In the genomic region with DNA sequence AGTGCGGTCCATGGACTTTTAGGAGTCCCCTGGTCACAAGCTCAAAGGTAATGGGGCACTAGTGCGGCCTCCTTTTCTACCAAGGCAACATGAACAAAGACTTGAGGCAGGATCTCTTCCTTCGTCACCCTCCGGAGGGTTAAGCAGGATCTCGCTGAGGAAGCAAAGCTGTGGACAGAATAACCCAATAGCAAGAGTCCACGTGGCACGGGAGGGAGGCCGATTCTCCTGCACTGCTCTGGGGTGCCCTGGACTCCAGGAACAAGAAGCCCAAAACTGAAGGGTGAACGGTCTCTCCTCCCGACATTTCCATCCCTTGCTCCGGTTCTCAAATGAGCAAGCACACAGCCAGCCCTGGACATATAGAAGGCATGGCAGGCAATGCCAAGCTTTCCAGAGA, we compare ENCODE assay signal across 9 cellular contexts. TPM values are rescaled to one million over a fixed set of nuclear protein-coding genes. Genes with fewer than 3 reads are reported as not detected.
DNase-seq lines count a peak whose midpoint lies in the region; ATAC-seq and TF ChIP-seq lines count a peak whose summit lies in the region.
"Had no signal": no experiment of that assay in that cellular context is flagged by ENCODE, and none has a peak within 500 bp of the region (broad histone marks: within the 10 kb centered on the region; RNA-seq: fewer than 3 reads in every experiment).

No MANE protein-coding gene starts in this region.

- peaks cover 26 to 57% of the 10 kb centered on the region in 2 donors for H3K36me3 Mint-ChIP-seq in CD4-positive, alpha-beta memory T cell
- peaks cover 36% of the 10 kb centered on the region for H3K36me3 Mint-ChIP-seq in activated CD4-positive, alpha-beta memory T cell treated with anti-CD3 and anti-CD28 coated beads for 36 hours

- no peak overlapping the region for H4K8ac ChIP-seq in trophoblast cell (ENCODE audit: low read depth, low read length)

- H2BK120ac ChIP-seq in trophoblast cell (ENCODE audit: insufficient read depth, low read length, poor library complexity), result no peak overlapping the region

- no peak for TF ChIP-seq CTCF in gastroesophageal sphincter (IDR thresholded peaks at IDR 0.05)

- H3K4me3 Mint-ChIP-seq in CD4-positive, alpha-beta memory T cell, result peak overlapping the region; percentile 18 to 93 (median 86)
- H3K4me3 Mint-ChIP-seq in activated CD4-positive, alpha-beta memory T cell treated with anti-CD3 and anti-CD28 coated beads for 36 hours, result peak overlapping the region; percentile 17

- no peak for ATAC-seq in gastroesophageal sphincter
- ATAC-seq in HG03159 (IDR thresholded peaks at IDR 0.05; ENCODE audit: unreplicated experiment), result no peak
- ATAC-seq in GM18909 (IDR thresholded peaks at IDR 0.05; ENCODE audit: poor library complexity, unreplicated experiment), result no peak

- 0 to 33% methylated on average over 1 to 2 of the region's 11 CpGs for WGBS in gastroesophageal sphincter (ENCODE audit: low coverage in 1 of 2), 2 donors
- no CpG with 5 or more reads among the region's 11 CpGs for WGBS in trophoblast cell (ENCODE audit: extremely low coverage, insufficient coverage, insufficient read length)

- H3K36me3 ChIP-seq in CD4-positive, alpha-beta memory T cell (ENCODE audit: insufficient read depth, low read length), result peaks cover 9% of the 10 kb centered on the region
- no peaks in the 10 kb centered on the region for H3K36me3 ChIP-seq in gastroesophageal sphincter
- H3K36me3 ChIP-seq in trophoblast cell (ENCODE audit: control insufficient read depth in 1 of 2, insufficient read depth in 2 of 2, low read length in 2 of 2), result peaks cover 5 to 24% of the 10 kb centered on the region in 2 experiments

- no peaks in the 10 kb centered on the region for H3K9me3 ChIP-seq in CD4-positive, alpha-beta memory T cell (ENCODE audit: control insufficient read depth in 1 of 2, low read length in 2 of 2)
- H3K9me3 ChIP-seq in gastroesophageal sphincter, result no peaks in the 10 kb centered on the region
- H3K9me3 ChIP-seq in trophoblast cell (ENCODE audit: insufficient read depth, low read depth, low read length), result peaks cover 2% of the 10 kb centered on the region

- H2AFZ ChIP-seq in trophoblast cell (ENCODE audit: insufficient read depth, low read length, poor library complexity), result no peak overlapping the region

- peaks cover 67% of the 10 kb centered on the region for H3K79me2 ChIP-seq in trophoblast cell (ENCODE audit: control insufficient read depth, insufficient read depth, low read length, poor library complexity)

- TF ChIP-seq POLR2A in gastroesophageal sphincter (IDR thresholded peaks at IDR 0.05), result no peak

- no peak overlapping the region for H2AK5ac ChIP-seq in trophoblast cell (ENCODE audit: low read length)

- no peaks in the 10 kb centered on the region for H3K27me3 ChIP-seq in CD4-positive, alpha-beta memory T cell (ENCODE audit: insufficient read depth, low read length)
- no peaks in the 10 kb centered on the region for H3K27me3 ChIP-seq in gastroesophageal sphincter
- no peaks in the 10 kb centered on the region for H3K27me3 ChIP-seq in trophoblast cell (ENCODE audit: insufficient read depth, low read length)

- peak overlapping the region; percentile 92 to 100 (median 97) for H3K27ac Mint-ChIP-seq in CD4-positive, alpha-beta memory T cell
- H3K27ac Mint-ChIP-seq in activated CD4-positive, alpha-beta memory T cell treated with anti-CD3 and anti-CD28 coated beads for 36 hours, result peak overlapping the region; percentile 85

- H3K27ac ChIP-seq in CD4-positive, alpha-beta memory T cell (ENCODE audit: low read depth, low read length), result peak overlapping the region; percentile 91
- H3K27ac ChIP-seq in gastroesophageal sphincter (peak overlapping the region; percentile 64 to 100 (median 98)), trophoblast cell (ENCODE audit: low read depth, low read length) (peak overlapping the region; percentile 12)

- peak overlapping the region; percentile 18 for H3K18ac ChIP-seq in trophoblast cell (ENCODE audit: low read length)

- no peak overlapping the region for H4K91ac ChIP-seq in trophoblast cell (ENCODE audit: low read depth, low read length)

- H3K4me2 ChIP-seq in trophoblast cell (ENCODE audit: low read length), result no peak overlapping the region

- H4K12ac ChIP-seq in trophoblast cell (ENCODE audit: low read depth, low read length), result no peak overlapping the region

- no peak for DNase-seq in CD4-positive, alpha-beta memory T cell
- DNase-seq in activated CD4-positive, alpha-beta memory T cell treated with anti-CD3 and anti-CD28 coated beads for 36 hours, result no peak
- DNase-seq in trophoblast cell (no peak), GF-D8 (lab: John Stamatoyannopoulos, UW) (no peak), hippocampal formation (lab: John Stamatoyannopoulos, UW) (no peak)
- DNase-seq: NCI-H446 treated with DMSO at 0.1 percent for 48 hours had no signal

- no peak overlapping the region for H3K23ac ChIP-seq in trophoblast cell (ENCODE audit: low read length)

- H3K27me3 Mint-ChIP-seq in CD4-positive, alpha-beta memory T cell, result no peaks in the 10 kb centered on the region
- H3K27me3 Mint-ChIP-seq in activated CD4-positive, alpha-beta memory T cell treated with anti-CD3 and anti-CD28 coated beads for 36 hours, result no peaks in the 10 kb centered on the region

- no peaks in the 10 kb centered on the region for H3K9me3 Mint-ChIP-seq in CD4-positive, alpha-beta memory T cell
- H3K9me3 Mint-ChIP-seq in activated CD4-positive, alpha-beta memory T cell treated with anti-CD3 and anti-CD28 coated beads for 36 hours, result no peaks in the 10 kb centered on the region

- H3K4me3 ChIP-seq in CD4-positive, alpha-beta memory T cell (ENCODE audit: low read length in 2 of 2), result peak overlapping the region in 1 of 2 donors; percentile 16
- H3K4me3 ChIP-seq in gastroesophageal sphincter (peak overlapping the region in 1 of 2 donors; percentile 15), trophoblast cell (ENCODE audit: low read depth, low read length) (no peak overlapping the region)

- no peak overlapping the region for H2BK5ac ChIP-seq in trophoblast cell (ENCODE audit: low read depth, low read length, poor library complexity)

- CTCF ChIA-PET in CD4-positive, alpha-beta memory T cell (lab: Charles Lee; ENCODE audit: partially characterized antibody), result interaction anchor here (1.6 to 3.4 kb wide), 2 partner anchors 10 to 103 kb away, joined by 5 to 19 read pairs; no protein-coding TSS in a partner anchor
- CTCF ChIA-PET in activated CD4-positive, alpha-beta memory T cell treated with anti-CD3 and anti-CD28 coated beads for 36 hours (lab: Charles Lee), result interaction anchor here (1.2 to 6.4 kb wide), 4 partner anchors 12 to 103 kb away, joined by 4 to 34 read pairs (median 8); partner anchors contain the start of gene MYH9

- TF ChIP-seq EP300 in gastroesophageal sphincter (IDR thresholded peaks at IDR 0.05), result no peak

- H3K4me1 Mint-ChIP-seq in CD4-positive, alpha-beta memory T cell, result peaks cover 79 to 100% (median 91%) of the 10 kb centered on the region in 4 donors
- H3K4me1 Mint-ChIP-seq in activated CD4-positive, alpha-beta memory T cell treated with anti-CD3 and anti-CD28 coated beads for 36 hours (ENCODE audit: low read depth), result peaks cover 95% of the 10 kb centered on the region

- intact Hi-C loops in CD4-positive, alpha-beta memory T cell (cut with micrococcal nuclease), result loop anchor here (5.0 kb wide), 1 partner anchor 35 kb away; no protein-coding TSS in a partner anchor
- intact Hi-C loops in activated CD4-positive, alpha-beta memory T cell treated with anti-CD3 and anti-CD28 coated beads for 36 hours (cut with micrococcal nuclease), result no loop called here

- H2BK12ac ChIP-seq in trophoblast cell (ENCODE audit: low read length), result no peak overlapping the region

- H3K9ac ChIP-seq in trophoblast cell (ENCODE audit: low read length), result no peak overlapping the region

- H3K14ac ChIP-seq in trophoblast cell (ENCODE audit: low read length), result peak overlapping the region; percentile 3

- peaks cover 100% of the 10 kb centered on the region for H3K4me1 ChIP-seq in CD4-positive, alpha-beta memory T cell (ENCODE audit: insufficient read depth, low read length)
- H3K4me1 ChIP-seq in gastroesophageal sphincter (peaks cover 14 to 100% (median 94%) of the 10 kb centered on the region in 3 donors), trophoblast cell (ENCODE audit: control insufficient read depth in 1 of 2, insufficient read depth in 2 of 2, low read length in 2 of 2) (peaks cover 77 to 81% of the 10 kb centered on the region in 2 experiments)

- H3K4ac ChIP-seq in trophoblast cell (ENCODE audit: low read depth, low read length), result peak overlapping the region; percentile 78

- H3K79me1 ChIP-seq in trophoblast cell (ENCODE audit: low read length), result peaks cover 24% of the 10 kb centered on the region

- POLR2A ChIA-PET in CD4-positive, alpha-beta memory T cell (lab: Charles Lee; ENCODE audit: partially characterized antibody), result interaction anchor here (0.7 to 59.9 kb wide), 5 partner anchors 5 to 102 kb away, joined by 3 to 2535 read pairs (median 5); partner anchors contain the start of gene MYH9
- POLR2A ChIA-PET in activated CD4-positive, alpha-beta memory T cell treated with anti-CD3 and anti-CD28 coated beads for 36 hours (lab: Charles Lee), result interaction anchor here (1.5 kb wide), 1 partner anchor 18 kb away, joined by 4 read pairs; no protein-coding TSS in a partner anchor

RNA-seq across cellular contexts. Expression of gene MYH9, which starts 20.7 kb away (rescaled TPM):
- 100 to 1,000 TPM; 717 to 734 TPM for total RNA-seq in CD4-positive, alpha-beta memory T cell
- polyA plus RNA-seq in CD4-positive, alpha-beta memory T cell, result 100 to 1,000 TPM in 1 of 2 donors, 10 to 100 TPM in 1; 17.3 to 476 TPM
- total RNA-seq in activated CD4-positive, alpha-beta memory T cell treated with anti-CD3 and anti-CD28 coated beads for 36 hours, result 100 to 1,000 TPM; 712 to 720 TPM
- total RNA-seq in gastroesophageal sphincter, result 100 to 1,000 TPM; 304 to 366 (median 322) TPM
- 280 and 288 TPM in 2 replicates for polyA plus RNA-seq in trophoblast cell (2013)

Comparison
In these comparisons a context has a peak if more than half of its experiments do, and no peak if none do; other contexts are left out.
1. H3K27ac ChIP-seq: peak in every context shown above with its lines; median percentile 98 in gastroesophageal sphincter; 91 in CD4-positive, alpha-beta memory T cell; 12 in trophoblast cell.